In the genomic region with DNA sequence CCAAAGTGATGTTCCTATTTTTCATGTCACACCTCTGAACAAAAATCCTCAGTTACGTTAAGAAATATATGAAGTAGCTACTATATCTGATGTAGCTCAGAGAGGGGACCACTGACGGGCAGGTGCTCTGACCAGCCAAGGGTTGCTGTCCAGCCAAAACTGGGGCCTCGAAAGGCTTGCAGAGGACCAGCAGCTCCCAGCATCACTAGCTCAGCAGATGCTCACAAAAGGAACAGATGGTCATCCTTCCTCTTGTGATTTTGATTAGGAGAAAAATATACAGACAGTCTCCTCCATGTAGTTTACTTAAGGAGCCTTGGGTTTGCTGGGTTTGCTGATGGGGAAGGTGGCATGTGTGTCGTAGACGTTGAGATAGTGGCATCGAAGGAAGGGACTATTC, we compare ENCODE assay signal across 26 cellular contexts.
"Had no signal": no experiment of that assay in that cellular context is flagged by ENCODE, and none has a peak within 500 bp of the region (broad histone marks: within the 10 kb centered on the region; RNA-seq: fewer than 3 reads in every experiment).

No MANE protein-coding gene starts in this region.

- DNase-seq: activated CD4-positive, alpha-beta memory T cell treated with anti-CD3 and anti-CD28 coated beads, Interleukin-2, amount 10 ng/mL, durations not matched to agents 7 days and 5 days; activated CD4-positive, alpha-beta T cell treated with anti-CD3 and anti-CD28 coated beads for 1 hour; activated CD4-positive, alpha-beta T cell treated with anti-CD3 and anti-CD28 coated beads for 4 hours; activated CD4-positive, alpha-beta T cell treated with anti-CD3 and anti-CD28 coated beads, Interleukin-2, amount 10 ng/mL, durations not matched to agents 7 days and 5 days; activated CD4-positive, alpha-beta T cell treated with anti-CD3 and anti-CD28 coated beads, Interleukin-2, amount 50 U/mL, for 4 hours; activated CD8-positive, alpha-beta memory T cell treated with anti-CD3 and anti-CD28 coated beads, Interleukin-2, amount 50 U/mL, for 48 hours; activated gamma-delta T cell; activated naive CD4-positive, alpha-beta T cell; activated naive CD4-positive, alpha-beta T cell treated with anti-CD3 and anti-CD28 coated beads, Interleukin-2, amount 10 ng/mL, durations not matched to agents 7 days and 5 days; activated naive CD8-positive, alpha-beta T cell treated with anti-CD3 and anti-CD28 coated beads, Interleukin-2, amount 10 ng/mL, durations not matched to agents 7 days and 5 days; activated T-cell treated with anti-CD3 and anti-CD28 coated beads for 4 hours; activated T-cell treated with anti-CD3 and anti-CD28 coated beads, Interleukin-2, amount 50 U/mL, for 24 hours; activated T-cell treated with anti-CD3 and anti-CD28 coated beads, Interleukin-2, amount 50 U/mL, for 72 hours; brain microvascular endothelial cell; colonic mucosa; effector CD8-positive, alpha-beta T cell; endodermal cell; foreskin keratinocyte; gastrocnemius medialis; heart right ventricle; T-helper 2 cell had no signal

- ATAC-seq: activated naive CD4-positive, alpha-beta T cell treated with anti-CD3 and anti-CD28 coated beads, Interleukin-2, amount 50 U/mL, for 72 hours; activated T-cell treated with anti-CD3 and anti-CD28 coated beads, Interleukin-2, amount 50 U/mL, for 72 hours; esophagus mucosa; foreskin keratinocyte; gastrocnemius medialis; heart right ventricle; WTC11 had no signal

- H3K9me3 ChIP-seq: ascending aorta, colonic mucosa, gastrocnemius medialis, heart right ventricle had no signal

- H3K4me3 ChIP-seq: ascending aorta, colonic mucosa, gastrocnemius medialis, heart right ventricle had no signal

- H3K36me3 ChIP-seq: ascending aorta, brain microvascular endothelial cell, colonic mucosa, gastrocnemius medialis, heart right ventricle had no signal

- H3K27ac ChIP-seq: ascending aorta, brain microvascular endothelial cell, colonic mucosa, foreskin keratinocyte, gastrocnemius medialis, heart right ventricle, VCaP had no signal

- H3K27me3 ChIP-seq: ascending aorta, brain microvascular endothelial cell, colonic mucosa, foreskin keratinocyte, gastrocnemius medialis had no signal

- H3K4me1 ChIP-seq: colonic mucosa, foreskin keratinocyte, gastrocnemius medialis, heart right ventricle had no signal
